ENCODE assay signal across 1 cellular context in the genomic region with DNA sequence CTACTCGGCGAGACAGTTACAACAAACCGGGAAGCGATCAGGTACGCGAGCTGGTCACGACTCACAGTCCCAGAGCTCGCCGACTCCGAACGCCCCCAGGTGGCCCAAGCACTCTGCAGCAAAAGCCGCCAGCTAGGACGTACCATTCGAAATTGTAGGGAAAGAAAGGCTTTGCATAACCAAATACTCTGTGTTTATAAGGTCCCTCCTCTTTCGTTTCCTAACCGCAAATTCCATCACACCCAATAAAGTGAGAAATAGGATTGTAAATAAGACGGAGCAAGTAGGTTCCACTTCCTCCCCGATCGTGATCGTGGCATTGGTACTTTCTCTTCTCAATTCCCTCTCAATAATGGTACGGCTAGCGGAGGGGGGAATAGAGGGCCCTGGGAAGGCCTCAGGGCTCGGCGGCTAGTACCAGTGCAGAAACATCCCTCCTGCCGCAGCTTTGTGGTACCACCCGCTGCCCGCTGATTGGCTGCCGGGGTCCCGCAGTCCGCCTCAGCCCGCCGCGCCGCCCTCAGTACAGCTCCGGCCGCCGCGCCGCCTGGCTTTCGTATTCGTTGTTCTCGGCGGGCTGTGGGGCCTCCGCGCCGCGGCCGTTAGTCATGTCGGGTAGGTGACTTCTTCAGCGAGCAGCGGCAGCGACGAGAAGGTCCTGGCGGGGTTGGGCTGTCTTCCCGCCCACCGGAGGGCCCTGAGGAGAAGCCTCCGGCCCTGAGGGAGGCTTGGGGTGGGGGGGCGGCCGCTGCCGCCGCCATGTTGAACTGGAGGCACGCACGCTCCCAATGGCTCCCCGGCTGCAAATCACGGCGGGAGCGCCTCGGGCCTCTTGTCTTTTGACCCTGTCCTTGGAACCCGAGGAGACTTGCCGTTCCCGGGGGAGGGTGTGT.
TF ChIP-seq lines count a peak whose summit lies in the region.

Gene TAF15 (plus strand): TSS at position 523 of the 893 bp plus-strand sequence. CDS start 86 bp downstream, at position 609.

TF ChIP-seq in HEK293, 187 proteins besides CTCF, POLR2A, EP300 and RAD21 (continued from another document):
- TF ChIP-seq, protein P1, sequence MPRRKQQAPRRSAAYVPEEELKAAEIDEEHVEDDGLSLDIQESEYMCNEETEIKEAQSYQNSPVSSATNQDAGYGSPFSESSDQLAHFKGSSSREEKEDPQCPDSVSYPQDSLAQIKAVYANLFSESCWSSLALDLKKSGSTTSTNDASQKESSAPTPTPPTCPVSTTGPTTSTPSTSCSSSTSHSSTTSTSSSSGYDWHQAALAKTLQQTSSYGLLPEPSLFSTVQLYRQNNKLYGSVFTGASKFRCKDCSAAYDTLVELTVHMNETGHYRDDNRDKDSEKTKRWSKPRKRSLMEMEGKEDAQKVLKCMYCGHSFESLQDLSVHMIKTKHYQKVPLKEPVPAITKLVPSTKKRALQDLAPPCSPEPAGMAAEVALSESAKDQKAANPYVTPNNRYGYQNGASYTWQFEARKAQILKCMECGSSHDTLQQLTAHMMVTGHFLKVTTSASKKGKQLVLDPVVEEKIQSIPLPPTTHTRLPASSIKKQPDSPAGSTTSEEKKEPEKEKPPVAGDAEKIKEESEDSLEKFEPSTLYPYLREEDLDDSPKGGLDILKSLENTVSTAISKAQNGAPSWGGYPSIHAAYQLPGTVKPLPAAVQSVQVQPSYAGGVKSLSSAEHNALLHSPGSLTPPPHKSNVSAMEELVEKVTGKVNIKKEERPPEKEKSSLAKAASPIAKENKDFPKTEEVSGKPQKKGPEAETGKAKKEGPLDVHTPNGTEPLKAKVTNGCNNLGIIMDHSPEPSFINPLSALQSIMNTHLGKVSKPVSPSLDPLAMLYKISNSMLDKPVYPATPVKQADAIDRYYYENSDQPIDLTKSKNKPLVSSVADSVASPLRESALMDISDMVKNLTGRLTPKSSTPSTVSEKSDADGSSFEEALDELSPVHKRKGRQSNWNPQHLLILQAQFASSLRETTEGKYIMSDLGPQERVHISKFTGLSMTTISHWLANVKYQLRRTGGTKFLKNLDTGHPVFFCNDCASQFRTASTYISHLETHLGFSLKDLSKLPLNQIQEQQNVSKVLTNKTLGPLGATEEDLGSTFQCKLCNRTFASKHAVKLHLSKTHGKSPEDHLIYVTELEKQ (tag by site-specific recombination; IDR thresholded peaks at IDR 0.05; ENCODE audit: borderline replicate concordance) = no peak
- TF ChIP-seq TRIM28 (IDR thresholded peaks at IDR 0.05; ENCODE audit: borderline replicate concordance, low read length) = 0 out of 2 replicates have a peak, but pooled peaks have one; percentile 12
